ENCODE assay signal across 8 cellular contexts in genomic region chr17:76278952-76279741, GRCh38. TPM values are rescaled to one million over a fixed set of nuclear protein-coding genes. Genes with fewer than 3 reads are reported as not detected.
DNase-seq lines count a peak whose midpoint lies in the region; ATAC-seq and TF ChIP-seq lines count a peak whose summit lies in the region.

No MANE protein-coding gene starts in this region.

- peak overlapping the region in 2 of 8 donors; percentile 26 to 83 for H3K27ac Mint-ChIP-seq in CD8-positive, alpha-beta memory T cell
- H3K27ac Mint-ChIP-seq in brain = peak overlapping the region in 4 of 5 experiments; percentile 36 to 85 (median 56)
- H3K27ac Mint-ChIP-seq in immature natural killer cell = peak overlapping the region in 1 of 6 donors; percentile 26

- H3K27ac ChIP-seq in CD8-positive, alpha-beta memory T cell (ENCODE audit: low read depth, low read length) = no peak overlapping the region
- H3K27ac ChIP-seq in HEK293 (ENCODE audit: extremely low read depth, low read depth, low read length) = no peak overlapping the region
- H3K27ac ChIP-seq in VCaP = peak overlapping the region; percentile 83; the same call in 1 of the 2 replicates

- POLR2A ChIA-PET in CD8-positive, alpha-beta memory T cell (lab: Charles Lee) = interaction anchor here (0.5 to 1.7 kb wide), 11 partner anchors 9 to 372 kb away, joined by 3 to 9 read pairs (median 4); partner anchors contain the start of genes FOXJ1 and UBALD2
- POLR2A ChIA-PET in HEK293 (lab: Yijun Ruan, JAX) = interaction anchor here (0.5 to 2.0 kb wide), 11 partner anchors 9 to 311 kb away, joined by 3 to 13 read pairs (median 4); partner anchors contain the start of genes SRP68 and UBALD2

- H3K27me3 ChIP-seq in CD8-positive, alpha-beta memory T cell (ENCODE audit: insufficient read depth, low read length, poor library complexity, severe bottlenecking) = no peaks in the 10 kb centered on the region

- peak; percentile 74 to 90 (median 80) for DNase-seq in CD8-positive, alpha-beta memory T cell
- DNase-seq in NCI-H2227 treated with DMSO at 0.1 percent for 48 hours (lab: John Stamatoyannopoulos, UW) (peak; percentile 20), immature natural killer cell (peak; percentile 79 to 84 (median 79))
- DNase-seq in stimulated activated CD4-positive, alpha-beta T cell treated with anti-CD3 and anti-CD28 coated beads, Interleukin-12 subunit alpha, Interleukin-12 subunit beta, amount 100 ng/mL, for 48 hours (ENCODE audit: low read depth in 2 of 3, low spot score in 1 of 3) = peak; percentile 76 to 83 (median 83)

- H3K4me1 ChIP-seq in CD8-positive, alpha-beta memory T cell (ENCODE audit: insufficient read depth, low read length) = peaks cover 14% of the 10 kb centered on the region
- H3K4me1 ChIP-seq in HEK293 (ENCODE audit: control insufficient read depth, insufficient read depth, low read length) = no peaks in the 10 kb centered on the region

- ATAC-seq in GM18873 (IDR thresholded peaks at IDR 0.05; ENCODE audit: low FRiP score, unreplicated experiment) = no peak

- CTCF ChIA-PET in CD8-positive, alpha-beta memory T cell (lab: Charles Lee) = interaction anchor here (0.6 to 6.2 kb wide), 59 partner anchors 10 to 277 kb away, joined by 3 to 227 read pairs (median 6); partner anchors contain the start of genes EXOC7, FOXJ1, PRPSAP1 and RNF157
- CTCF ChIA-PET in HEK293 (lab: Yijun Ruan, JAX) = interaction anchor here (0.5 to 4.8 kb wide), 78 partner anchors 10 to 1621 kb away, joined by 3 to 191 read pairs (median 4); partner anchors contain the start of genes CDK3, EXOC7, MRPL38 and PRPSAP1

- H3K36me3 Mint-ChIP-seq in CD8-positive, alpha-beta memory T cell = no peaks in the 10 kb centered on the region
- no peaks in the 10 kb centered on the region for H3K36me3 Mint-ChIP-seq in brain
- H3K36me3 Mint-ChIP-seq in immature natural killer cell = no peaks in the 10 kb centered on the region

- no peaks in the 10 kb centered on the region for H3K9me3 Mint-ChIP-seq in CD8-positive, alpha-beta memory T cell
- H3K9me3 Mint-ChIP-seq in brain (no peaks in the 10 kb centered on the region), immature natural killer cell (no peaks in the 10 kb centered on the region)

- TF ChIP-seq CTCF in HEK293 (tag by site-specific recombination; IDR thresholded peaks at IDR 0.05) = peak; percentile 91
- peak; percentile 98 for TF ChIP-seq CTCF in VCaP (conservative IDR thresholded peaks at IDR 0.05)
- peak; percentile 98 to 99 for TF ChIP-seq CTCF in brain (conservative IDR thresholded peaks at IDR 0.05)

- no peaks in the 10 kb centered on the region for H3K9me3 ChIP-seq in CD8-positive, alpha-beta memory T cell (ENCODE audit: low read length)
- no peaks in the 10 kb centered on the region for H3K9me3 ChIP-seq in HEK293 (ENCODE audit: control insufficient read depth, insufficient read depth, low read depth, low read length)

- H3K4me3 Mint-ChIP-seq in CD8-positive, alpha-beta memory T cell = no peak overlapping the region
- H3K4me3 Mint-ChIP-seq in brain (no peak overlapping the region), immature natural killer cell (no peak overlapping the region)

- no peak overlapping the region for H3K4me3 ChIP-seq in CD8-positive, alpha-beta memory T cell (ENCODE audit: low read length)
- no peak overlapping the region for H3K4me3 ChIP-seq in HEK293 (ENCODE audit: low read depth, low read length)

- peaks cover 0 to 17% (median 7%) of the 10 kb centered on the region in 3 donors for H3K4me1 Mint-ChIP-seq in CD8-positive, alpha-beta memory T cell
- H3K4me1 Mint-ChIP-seq in brain = peaks cover 9% of the 10 kb centered on the region
- H3K4me1 Mint-ChIP-seq in immature natural killer cell = no peaks in the 10 kb centered on the region

- peaks cover 0 to 1% of the 10 kb centered on the region in 2 donors for H3K27me3 Mint-ChIP-seq in CD8-positive, alpha-beta memory T cell
- H3K27me3 Mint-ChIP-seq in brain = no peaks in the 10 kb centered on the region
- H3K27me3 Mint-ChIP-seq in immature natural killer cell (ENCODE audit: low read depth in 3 of 3) = peaks cover 0 to 1% (median 0%) of the 10 kb centered on the region in 3 donors

- no peaks in the 10 kb centered on the region for H3K36me3 ChIP-seq in CD8-positive, alpha-beta memory T cell (ENCODE audit: insufficient read depth, low read length)
- peaks cover 0 to 3% of the 10 kb centered on the region in 2 experiments; a peak in 1 of 3 replicates for H3K36me3 ChIP-seq in HEK293 (ENCODE audit: control insufficient read depth in 2 of 2, insufficient read depth in 1 of 2, low read length in 2 of 2)

TF ChIP-seq in HEK293, 187 proteins besides CTCF, POLR2A, EP300 and RAD21 (continues in another document):
- TF ChIP-seq ZBTB17 (tag by site-specific recombination; IDR thresholded peaks at IDR 0.05) (peak; percentile 67), ZNF449 (tag by site-specific recombination; IDR thresholded peaks at IDR 0.05) (no peak), SCRT2 (tag by site-specific recombination; IDR thresholded peaks at IDR 0.05) (peak; percentile 74), ZNF654 (tag by site-specific recombination; IDR thresholded peaks at IDR 0.05; ENCODE audit: low read depth) (peak; percentile 86), ZNF121 (tag by site-specific recombination; IDR thresholded peaks at IDR 0.05) (peak; percentile 89), ZBTB10 (tag by site-specific recombination; IDR thresholded peaks at IDR 0.05) (no peak), PATZ1 (tag by site-specific recombination; IDR thresholded peaks at IDR 0.05) (peak; percentile 57), ZIC2 (tag by site-specific recombination; IDR thresholded peaks at IDR 0.05) (peak; percentile 49)

RNA-seq across cellular contexts. Expression of gene UBALD2, which starts 14.0 kb away (rescaled TPM):
- 100 to 1,000 TPM; 125 to 133 TPM for total RNA-seq in CD8-positive, alpha-beta memory T cell
- 8.7 TPM for polyA plus RNA-seq in CD8-positive, alpha-beta memory T cell
- polyA plus RNA-seq in brain (ENCODE audit: insufficient read depth, low read depth, low replicate concordance) (140 TPM), immature natural killer cell (1 to 10 TPM; 1.5 to 4.5 (median 3.9) TPM)

RNA-seq across cellular contexts. Expression of gene QRICH2, which starts 28.9 kb away (rescaled TPM):
- 1 to 10 TPM; 2.4 to 2.5 TPM for total RNA-seq in CD8-positive, alpha-beta memory T cell
- polyA plus RNA-seq in CD8-positive, alpha-beta memory T cell = 0.22 TPM
- polyA plus RNA-seq in brain (ENCODE audit: insufficient read depth, low read depth, low replicate concordance) = 1.3 TPM
- under 1 TPM in 1 of 3 donors, not detected in 2; 0.28 TPM for polyA plus RNA-seq in immature natural killer cell

RNA-seq across cellular contexts. Expression of gene RNF157, which starts 38.9 kb away (rescaled TPM):
- 10 to 100 TPM; 13.9 TPM for total RNA-seq in CD8-positive, alpha-beta memory T cell
- 10.7 TPM for polyA plus RNA-seq in CD8-positive, alpha-beta memory T cell
- 90.2 TPM for polyA plus RNA-seq in brain (ENCODE audit: insufficient read depth, low read depth, low replicate concordance)
- polyA plus RNA-seq in immature natural killer cell = 1 to 10 TPM in 2 of 3 donors, under 1 TPM in 1; 0.69 to 3.0 (median 1.2) TPM

Comparison
In these comparisons a context has a peak if more than half of its experiments do, and no peak if none do; other contexts are left out.
1. DNase-seq: peak in every context shown above with its lines; median percentile 83 in stimulated activated CD4-positive, alpha-beta T cell treated with anti-CD3 and anti-CD28 coated beads, Interleukin-12 subunit alpha, Interleukin-12 subunit beta, amount 100 ng/mL, for 48 hours; 80 in CD8-positive, alpha-beta memory T cell; 79 in immature natural killer cell; 20 in NCI-H2227 treated with DMSO at 0.1 percent for 48 hours.
2. RNA of gene UBALD2, which starts 14.0 kb away (polyA plus RNA-seq): 140 TPM in brain (single experiment); 8.7 TPM in CD8-positive, alpha-beta memory T cell (single experiment) and 1.5 to 4.5 TPM in immature natural killer cell; every median in the first group is over 10 times any median in the second.
3. Peak in every context shown above with its lines, with median percentiles within 50 percentile points of each other: CTCF ChIP-seq.